Comparison of ENCODE assay signal across 8 cellular contexts in genomic region chr3:48088749-48089466, GRCh38.
DNase-seq lines count a peak whose midpoint lies in the region; ATAC-seq, FAIRE-seq and TF ChIP-seq lines count a peak whose summit lies in the region.

No MANE protein-coding gene starts in this region.

- peak overlapping the region; percentile 96 for H3K27ac Mint-ChIP-seq in T-helper 1 cell treated with Interleukin-12 subunit alpha and Interleukin-12 subunit beta and Interleukin-4 antibody, amounts not matched to agents 30 μg/mL and 1 μg/mL, for 36 hours

- peak; percentile 62 for DNase-seq in NCI-H1694 (lab: John Stamatoyannopoulos, UW)
- peak; percentile 97 for DNase-seq in right atrium auricular region (ENCODE audit: low spot score)
- peak; percentile 97 to 98 for DNase-seq in psoas muscle
- peak; percentile 98 for DNase-seq in urothelium cell line (ENCODE audit: low spot score)

- 0 to 1% (median 0%) methylated on average over 53 to 79 of the region's 79 CpGs for WGBS in psoas muscle, 3 donors

- H3K36me3 ChIP-seq in right atrium auricular region (peaks cover under 1% of the 10 kb centered on the region), psoas muscle (ENCODE audit: insufficient read depth in 1 of 2, low read depth in 1 of 2) (peaks cover 0 to 6% of the 10 kb centered on the region in 2 donors)

- H3K4me3 Mint-ChIP-seq in T-helper 1 cell treated with Interleukin-12 subunit alpha and Interleukin-12 subunit beta and Interleukin-4 antibody, amounts not matched to agents 30 μg/mL and 1 μg/mL, for 36 hours, result peak overlapping the region; percentile 96

- peaks cover 0 to 39% of the 10 kb centered on the region in 2 donors for H3K4me1 ChIP-seq in right atrium auricular region
- H3K4me1 ChIP-seq in psoas muscle, result peaks cover 39% of the 10 kb centered on the region

- no peaks in the 10 kb centered on the region for H3K27me3 ChIP-seq in right atrium auricular region
- H3K27me3 ChIP-seq in psoas muscle (ENCODE audit: insufficient read depth in 3 of 3, low read length in 2 of 3), result no peaks in the 10 kb centered on the region

- peak; percentile 73 for FAIRE-seq in urothelium cell line (lab: Jason Lieb, UNC)

- H3K9me3 Mint-ChIP-seq in T-helper 1 cell treated with Interleukin-12 subunit alpha and Interleukin-12 subunit beta and Interleukin-4 antibody, amounts not matched to agents 30 μg/mL and 1 μg/mL, for 36 hours, result no peaks in the 10 kb centered on the region

- peak overlapping the region; percentile 71 to 99 for H3K4me3 ChIP-seq in right atrium auricular region
- H3K4me3 ChIP-seq in psoas muscle, result peak overlapping the region; percentile 97

- intact Hi-C loops in psoas muscle (cut with DNase I), result loop anchor here in 1 of 2 donors (5.0 kb wide), 1 partner anchor 77 kb away; no protein-coding TSS in a partner anchor

- H3K27ac ChIP-seq in angular gyrus (ENCODE audit: low read depth, low read length) (peak overlapping the region; percentile 97), right atrium auricular region (peak overlapping the region; percentile 97 to 99), psoas muscle (peak overlapping the region; percentile 99)

- ATAC-seq in HG02884 (IDR thresholded peaks at IDR 0.05; ENCODE audit: unreplicated experiment) (peak; percentile 87), psoas muscle (peak; percentile 86 to 95 (median 88))

- H3K9me3 ChIP-seq in right atrium auricular region (no peaks in the 10 kb centered on the region), psoas muscle (no peaks in the 10 kb centered on the region)

- TF ChIP-seq CTCF in right atrium auricular region (IDR thresholded peaks at IDR 0.05) (no peak), psoas muscle (IDR thresholded peaks at IDR 0.05) (no peak)

- peaks cover 6% of the 10 kb centered on the region for H3K36me3 Mint-ChIP-seq in T-helper 1 cell treated with Interleukin-12 subunit alpha and Interleukin-12 subunit beta and Interleukin-4 antibody, amounts not matched to agents 30 μg/mL and 1 μg/mL, for 36 hours (ENCODE audit: low read depth)

- H3K27me3 Mint-ChIP-seq in T-helper 1 cell treated with Interleukin-12 subunit alpha and Interleukin-12 subunit beta and Interleukin-4 antibody, amounts not matched to agents 30 μg/mL and 1 μg/mL, for 36 hours (ENCODE audit: low read depth), result peaks cover 4% of the 10 kb centered on the region

- TF ChIP-seq POLR2A in GM15510 (IDR thresholded peaks at IDR 0.05; ENCODE audit: borderline replicate concordance, extremely low read depth, insufficient read length), result peak; percentile 85

- H3K4me1 Mint-ChIP-seq in T-helper 1 cell treated with Interleukin-12 subunit alpha and Interleukin-12 subunit beta and Interleukin-4 antibody, amounts not matched to agents 30 μg/mL and 1 μg/mL, for 36 hours (ENCODE audit: low read depth), result peaks cover 19% of the 10 kb centered on the region

Comparison
In these comparisons a context has a peak if more than half of its experiments do, and no peak if none do; other contexts are left out.
1. Peak in every context shown above with its lines: DNase-seq, ATAC-seq, H3K4me3 ChIP-seq and H3K27ac ChIP-seq.